ENCODE assay signal across 11 cellular contexts in the genomic region with DNA sequence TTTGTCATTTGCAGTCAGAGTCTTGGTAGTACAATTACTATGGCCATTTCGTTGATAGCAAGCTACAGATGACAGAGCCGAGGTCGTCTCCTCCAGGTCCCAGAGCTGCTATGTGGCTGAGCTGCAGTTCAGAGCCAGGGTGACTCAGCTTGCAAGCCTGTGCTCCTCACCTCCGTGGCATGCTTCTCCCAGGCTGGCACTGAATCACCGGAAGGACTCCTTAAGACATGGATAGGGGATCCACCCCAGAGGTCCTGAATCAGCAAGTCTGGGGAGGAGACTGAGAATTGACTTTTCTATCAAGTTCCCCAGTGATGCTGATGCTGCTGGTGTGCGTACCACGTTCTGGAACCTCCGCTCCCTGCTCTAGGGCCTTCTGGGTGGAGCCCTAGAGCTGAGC.
DNase-seq lines count a peak whose midpoint lies in the region; ATAC-seq, FAIRE-seq and TF ChIP-seq lines count a peak whose summit lies in the region.
"Had no signal": no experiment of that assay in that cellular context is flagged by ENCODE, and none has a peak within 500 bp of the region (broad histone marks: within the 10 kb centered on the region; RNA-seq: fewer than 3 reads in every experiment).

No MANE protein-coding gene starts in this region.

- peak; percentile 100 for FAIRE-seq in HTR-8/SVneo (lab: Jason Lieb, UNC)

- no peak for TF ChIP-seq CTCF in MCF 10A (IDR thresholded peaks at IDR 0.05; ENCODE audit: unreplicated experiment)

- H3K27me3 Mint-ChIP-seq in MCF 10A (ENCODE audit: insufficient read depth, unreplicated experiment): peaks cover 5% of the 10 kb centered on the region
- H3K27me3 Mint-ChIP-seq in activated T-cell treated with anti-CD3 and anti-CD28 coated beads, Interleukin-2, amount 50 U/mL, for 72 hours (ENCODE audit: low read depth): no peaks in the 10 kb centered on the region

- intact Hi-C loops in MCF 10A (cut with micrococcal nuclease): no loop called here

- peaks cover 18% of the 10 kb centered on the region for H3K4me1 Mint-ChIP-seq in MCF 10A (ENCODE audit: insufficient read depth, unreplicated experiment)
- no peaks in the 10 kb centered on the region for H3K4me1 Mint-ChIP-seq in activated T-cell treated with anti-CD3 and anti-CD28 coated beads, Interleukin-2, amount 50 U/mL, for 72 hours (ENCODE audit: low read depth)

- no peaks in the 10 kb centered on the region for H3K9me3 Mint-ChIP-seq in MCF 10A (ENCODE audit: unreplicated experiment)
- H3K9me3 Mint-ChIP-seq in activated T-cell treated with anti-CD3 and anti-CD28 coated beads, Interleukin-2, amount 50 U/mL, for 72 hours: no peaks in the 10 kb centered on the region
- H3K9me3 Mint-ChIP-seq: CD8-positive, alpha-beta T cell had no signal

- H3K36me3 Mint-ChIP-seq in MCF 10A (ENCODE audit: insufficient read depth, unreplicated experiment): peaks cover 3% of the 10 kb centered on the region
- no peaks in the 10 kb centered on the region for H3K36me3 Mint-ChIP-seq in activated T-cell treated with anti-CD3 and anti-CD28 coated beads, Interleukin-2, amount 50 U/mL, for 72 hours (ENCODE audit: insufficient read depth in 2 of 2)
- H3K36me3 Mint-ChIP-seq: CD8-positive, alpha-beta T cell had no signal

- peak; percentile 73 for DNase-seq in AG08395 (ENCODE audit: low spot score)
- DNase-seq in HTR-8/SVneo (ENCODE audit: insufficient read length, low spot score): peak; percentile 99
- DNase-seq in MCF 10A (ENCODE audit: unreplicated experiment): peak; percentile 94
- DNase-seq in left lobe of liver (ENCODE audit: low spot score): peak; percentile 37
- DNase-seq in erythroblast (lab: John Stamatoyannopoulos, UW): no peak
- DNase-seq in NCI-H524 treated with DMSO at 0.1 percent for 48 hours (lab: John Stamatoyannopoulos, UW): no peak
- no peak for DNase-seq in activated T-cell treated with anti-CD3 and anti-CD28 coated beads, Interleukin-2, amount 50 U/mL, for 72 hours
- DNase-seq: CD8-positive, alpha-beta T cell; Right ventricle myocardium superior; tibial artery had no signal

- CTCF ChIA-PET in MCF 10A (lab: Yijun Ruan, JAX): interaction anchor here (0.6 to 2.2 kb wide), 8 partner anchors 14 to 990 kb away, joined by 3 to 11 read pairs (median 3); no protein-coding TSS in a partner anchor

- ATAC-seq in left lobe of liver (no peak), GM19395 (IDR thresholded peaks at IDR 0.05; ENCODE audit: unreplicated experiment) (no peak)
- ATAC-seq in activated T-cell treated with anti-CD3 and anti-CD28 coated beads, Interleukin-2, amount 50 U/mL, for 72 hours (replicated peaks in 1 of 2): no peak
- ATAC-seq: CD8-positive, alpha-beta T cell had no signal

- no peak overlapping the region for H3K4me3 Mint-ChIP-seq in MCF 10A (ENCODE audit: unreplicated experiment)
- H3K4me3 Mint-ChIP-seq in activated T-cell treated with anti-CD3 and anti-CD28 coated beads, Interleukin-2, amount 50 U/mL, for 72 hours: no peak overlapping the region
- H3K4me3 Mint-ChIP-seq: CD8-positive, alpha-beta T cell had no signal

- TF ChIP-seq POLR2A in erythroblast (IDR thresholded peaks at IDR 0.05; ENCODE audit: low read length): no peak

- peak overlapping the region; percentile 35 for H3K27ac Mint-ChIP-seq in MCF 10A (ENCODE audit: low read depth, unreplicated experiment)
- H3K27ac Mint-ChIP-seq in activated T-cell treated with anti-CD3 and anti-CD28 coated beads, Interleukin-2, amount 50 U/mL, for 72 hours: no peak overlapping the region
- H3K27ac Mint-ChIP-seq: CD8-positive, alpha-beta T cell had no signal

- POLR2A ChIA-PET in MCF 10A (lab: Yijun Ruan, JAX): interaction anchor here (1.2 kb wide), 1 partner anchor 309 kb away, joined by 3 read pairs; no protein-coding TSS in a partner anchor

- BruUV-seq in MCF 10A (replicated peaks; lab: Mats Ljungman, UMichigan): no TSS peak

Comparison
In these comparisons a context has a peak if more than half of its experiments do, and no peak if none do; other contexts are left out.
1. DNase-seq: peak in AG08395 (single experiment), HTR-8/SVneo (single experiment), MCF 10A (single experiment) and left lobe of liver (single experiment); none in erythroblast (0 of 2), NCI-H524 treated with DMSO at 0.1 percent for 48 hours (single experiment) and activated T-cell treated with anti-CD3 and anti-CD28 coated beads, Interleukin-2, amount 50 U/mL, for 72 hours (0 of 2).